In the genomic region with DNA sequence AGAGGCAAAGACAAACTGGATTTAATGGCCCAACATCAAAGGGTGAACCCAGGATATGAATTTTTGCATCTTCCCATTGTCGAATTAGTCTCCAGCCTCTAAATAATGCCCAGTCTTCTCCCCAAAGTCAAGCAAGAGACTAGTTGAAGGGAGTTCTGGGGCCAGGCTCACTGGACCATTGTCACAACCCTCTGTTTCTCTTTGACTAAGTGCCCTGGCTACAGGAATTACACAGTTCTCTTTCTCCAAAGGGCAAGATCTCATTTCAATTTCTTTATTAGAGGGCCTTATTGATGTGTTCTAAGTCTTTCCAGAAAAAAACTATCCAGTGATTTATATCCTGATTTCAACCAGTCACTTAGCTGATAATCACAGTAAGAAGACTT, we compare ENCODE assay signal across 19 cellular contexts. TPM values are rescaled to one million over a fixed set of nuclear protein-coding genes. Genes with fewer than 3 reads are reported as not detected.
A peak's percentile ranks its signal among the peaks of the same experiment; 100 is the strongest.
DNase-seq lines count a peak whose midpoint lies in the region; ATAC-seq and TF ChIP-seq lines count a peak whose summit lies in the region.
"Had no signal": no experiment of that assay in that cellular context is flagged by ENCODE, and none has a peak within 500 bp of the region (broad histone marks: within the 10 kb centered on the region; RNA-seq: fewer than 3 reads in every experiment).

No MANE protein-coding gene starts in this region.

- peaks cover 93% of the 10 kb centered on the region for H3K36me3 Mint-ChIP-seq in activated CD4-positive, alpha-beta T cell treated with anti-CD3 and anti-CD28 coated beads, Interleukin-2, amount 10 ng/mL, durations not matched to agents 7 days and 5 days (ENCODE audit: low read depth)
- H3K36me3 Mint-ChIP-seq in IgD-negative memory B cell (peaks cover 3% of the 10 kb centered on the region), natural killer cell (peaks cover 38% of the 10 kb centered on the region)
- peaks cover 38% of the 10 kb centered on the region for H3K36me3 Mint-ChIP-seq in activated naive CD8-positive, alpha-beta T cell

- H3K4me3 Mint-ChIP-seq in activated CD4-positive, alpha-beta T cell treated with anti-CD3 and anti-CD28 coated beads, Interleukin-2, amount 10 ng/mL, durations not matched to agents 7 days and 5 days, result no peak overlapping the region
- H3K4me3 Mint-ChIP-seq in IgD-negative memory B cell (peak overlapping the region in 1 of 4 donors; percentile 47), natural killer cell (peak overlapping the region; percentile 7)
- H3K4me3 Mint-ChIP-seq in activated naive CD8-positive, alpha-beta T cell, result no peak overlapping the region

- H3K27ac Mint-ChIP-seq in activated CD4-positive, alpha-beta T cell treated with anti-CD3 and anti-CD28 coated beads, Interleukin-2, amount 10 ng/mL, durations not matched to agents 7 days and 5 days, result peak overlapping the region; percentile 65
- H3K27ac Mint-ChIP-seq in IgD-negative memory B cell (peak overlapping the region; percentile 37 to 74 (median 58)), natural killer cell (peak overlapping the region; percentile 86 to 99)
- H3K27ac Mint-ChIP-seq in activated naive CD8-positive, alpha-beta T cell, result peak overlapping the region; percentile 91

- H3K9me3 Mint-ChIP-seq in activated CD4-positive, alpha-beta T cell treated with anti-CD3 and anti-CD28 coated beads, Interleukin-2, amount 10 ng/mL, durations not matched to agents 7 days and 5 days, result peaks cover 6% of the 10 kb centered on the region
- H3K9me3 Mint-ChIP-seq in IgD-negative memory B cell (no peaks in the 10 kb centered on the region), natural killer cell (no peaks in the 10 kb centered on the region)
- peaks cover 9% of the 10 kb centered on the region for H3K9me3 Mint-ChIP-seq in activated naive CD8-positive, alpha-beta T cell (ENCODE audit: low read depth)

- CTCF ChIA-PET in activated CD4-positive, alpha-beta T cell treated with anti-CD3 and anti-CD28 coated beads, Interleukin-2, amount 10 ng/mL, durations not matched to agents 7 days and 5 days (lab: Charles Lee), result interaction anchor here (0.6 kb wide), 1 partner anchor 42 kb away, joined by 3 read pairs; no protein-coding TSS in a partner anchor

- no peak for TF ChIP-seq POLR2A in lower leg skin (IDR thresholded peaks at IDR 0.05)

- 82 to 87% methylated on average over 1 of the region's 1 CpG for WGBS in lower leg skin, 2 donors

- no peak for ATAC-seq in natural killer cell
- ATAC-seq: body of pancreas, SK-N-SH treated with all-trans-retinoic acid at 6 μM for 48 hours had no signal

- intact Hi-C loops in natural killer cell (cut with micrococcal nuclease), result loop anchor here (10.0 kb wide), 1 partner anchor 855 kb away; the partner anchor contains the start of gene DDX20
- intact Hi-C loops in lower leg skin (cut with DNase I; ENCODE audit: low total_unique reads), result no loop called here

- POLR2A ChIA-PET in activated CD4-positive, alpha-beta T cell treated with anti-CD3 and anti-CD28 coated beads, Interleukin-2, amount 10 ng/mL, durations not matched to agents 7 days and 5 days (lab: Charles Lee), result no interaction called here

- TF ChIP-seq CTCF in natural killer cell (IDR thresholded peaks at IDR 0.05), result no peak
- no peak for TF ChIP-seq CTCF in lower leg skin (IDR thresholded peaks at IDR 0.05)

- no peak for DNase-seq in activated CD4-positive, alpha-beta T cell treated with anti-CD3 and anti-CD28 coated beads, Interleukin-2, amount 10 ng/mL, durations not matched to agents 7 days and 5 days
- DNase-seq in activated CD4-positive, alpha-beta T cell treated with anti-CD3 and anti-CD28 coated beads, Interleukin-2, amount 50 U/mL, for 4 hours, result no peak
- no peak for DNase-seq in natural killer cell
- DNase-seq in lower leg skin (ENCODE audit: low spot score in 2 of 2), result no peak
- DNase-seq in stimulated activated CD8-positive, alpha-beta memory T cell treated with anti-CD3 and anti-CD28 coated beads, Interleukin-4, amount 100 ng/mL, for 48 hours, result no peak
- no peak for DNase-seq in SKM-1 (lab: John Stamatoyannopoulos, UW; ENCODE audit: unreplicated experiment)
- DNase-seq: AML-193, body of pancreas, cerebellar nuclear complex, hippocampal formation, mesenchymal stem cell, NCI-H1694 treated with DMSO at 0.1 percent for 48 hours had no signal

- H3K4me3 ChIP-seq in lower leg skin (ENCODE audit: low read depth, poor library complexity, severe bottlenecking), result no peak overlapping the region
- H3K4me3 ChIP-seq: body of pancreas, tibial nerve had no signal

- H3K27me3 Mint-ChIP-seq in activated CD4-positive, alpha-beta T cell treated with anti-CD3 and anti-CD28 coated beads, Interleukin-2, amount 10 ng/mL, durations not matched to agents 7 days and 5 days, result no peaks in the 10 kb centered on the region
- H3K27me3 Mint-ChIP-seq in IgD-negative memory B cell (no peaks in the 10 kb centered on the region), natural killer cell (ENCODE audit: low read depth in 2 of 2) (no peaks in the 10 kb centered on the region)
- no peaks in the 10 kb centered on the region for H3K27me3 Mint-ChIP-seq in activated naive CD8-positive, alpha-beta T cell

- H3K4me1 Mint-ChIP-seq in activated CD4-positive, alpha-beta T cell treated with anti-CD3 and anti-CD28 coated beads, Interleukin-2, amount 10 ng/mL, durations not matched to agents 7 days and 5 days, result peaks cover 50% of the 10 kb centered on the region
- H3K4me1 Mint-ChIP-seq in IgD-negative memory B cell (peaks cover 23 to 58% (median 40%) of the 10 kb centered on the region in 3 donors), natural killer cell (peaks cover 72 to 79% of the 10 kb centered on the region in 2 donors)
- peaks cover 54% of the 10 kb centered on the region for H3K4me1 Mint-ChIP-seq in activated naive CD8-positive, alpha-beta T cell (ENCODE audit: low read depth)

RNA-seq across cellular contexts. Expression of gene CD53, which starts 26.5 kb away (rescaled TPM):
- total RNA-seq in activated CD4-positive, alpha-beta T cell treated with anti-CD3 and anti-CD28 coated beads, Interleukin-2, amount 10 ng/mL, durations not matched to agents 7 days and 5 days, result 100 to 1,000 TPM; 530 to 557 TPM
- polyA plus RNA-seq in IgD-negative memory B cell, result 1,279 TPM
- total RNA-seq in natural killer cell (100 to 1,000 TPM; 522 to 584 (median 541) TPM), lower leg skin (10 to 100 TPM in 2 of 4 donors, 1 to 10 TPM in 2; 4.7 to 12.7 (median 8.8) TPM)
- total RNA-seq: dermis microvascular lymphatic vessel endothelial cell, myocyte, NCI-H460 had no signal

Comparison
In these comparisons a context has a peak if more than half of its experiments do, and no peak if none do; other contexts are left out.
1. RNA of gene CD53, which starts 26.5 kb away (total RNA-seq): 530 to 557 TPM in activated CD4-positive, alpha-beta T cell treated with anti-CD3 and anti-CD28 coated beads, Interleukin-2, amount 10 ng/mL, durations not matched to agents 7 days and 5 days and 522 to 584 TPM in natural killer cell; 4.7 to 12.7 TPM in lower leg skin; every median in the first group is over 10 times any median in the second.
2. Peak in every context shown above with its lines, with median percentiles within 50 percentile points of each other: H3K27ac Mint-ChIP-seq.